2 cellular contexts compared by ENCODE assay signal in the genomic region with DNA sequence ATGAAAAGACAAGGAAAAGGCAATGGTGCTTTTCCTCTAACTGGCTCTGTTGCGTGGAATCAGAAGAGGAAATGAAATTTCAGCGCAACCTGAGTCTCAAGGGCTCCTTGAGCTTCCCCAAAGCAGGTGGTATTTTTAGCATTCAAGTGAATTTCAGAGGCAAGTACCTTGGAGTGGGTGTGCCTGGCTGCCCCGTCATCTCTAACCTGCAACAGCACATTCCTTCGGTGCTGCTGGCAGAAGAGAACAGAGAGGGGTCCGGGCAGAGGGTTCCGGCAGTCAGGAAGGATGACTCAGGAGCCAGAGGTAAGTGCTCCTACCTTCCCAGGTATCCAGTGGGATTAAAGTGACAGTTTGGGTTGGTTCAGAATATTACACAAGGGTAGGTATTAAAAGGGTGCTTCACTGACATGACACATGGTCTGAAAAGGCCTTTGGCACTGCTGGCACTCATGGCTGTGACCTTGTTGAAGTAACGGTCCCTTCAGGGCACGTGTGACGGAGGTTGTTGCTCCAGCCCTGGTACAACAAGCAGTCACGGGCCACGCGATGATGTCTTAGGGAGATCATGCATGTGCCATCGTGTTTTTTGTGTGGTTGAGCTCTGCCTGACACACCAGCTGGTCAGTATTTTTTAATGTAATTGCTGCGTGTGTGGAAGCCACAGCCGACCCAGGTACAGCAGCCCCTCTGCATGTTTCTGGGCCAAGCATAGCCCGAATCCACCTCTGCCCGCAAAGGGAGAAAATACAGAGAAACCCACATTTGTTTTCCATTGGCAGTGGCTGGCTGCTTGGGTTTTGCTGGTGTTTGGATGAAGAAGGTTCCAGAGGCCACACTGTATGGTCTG.
TF ChIP-seq lines count a peak whose summit lies in the region.

No MANE protein-coding gene starts in this region.

TF ChIP-seq in IMR-90, 13 proteins besides CTCF, POLR2A, EP300 and RAD21:
- TF ChIP-seq CHD1 (IDR thresholded peaks at IDR 0.05; ENCODE audit: low read depth, low read length) (no peak), MAZ (IDR thresholded peaks at IDR 0.05; ENCODE audit: borderline replicate concordance, low read depth, low read length) (no peak), MAFK (IDR thresholded peaks at IDR 0.05; ENCODE audit: low read depth, low read length) (no peak), NFE2L2 (IDR thresholded peaks at IDR 0.05; ENCODE audit: low read depth, low read length) (no peak), RFX5 (IDR thresholded peaks at IDR 0.05; ENCODE audit: low read depth, low read length) (no peak), FOS (IDR thresholded peaks at IDR 0.05; ENCODE audit: low read depth, low read length) (no peak), BHLHE40 (IDR thresholded peaks at IDR 0.05; ENCODE audit: low read depth, low read length) (no peak), MXI1 (IDR thresholded peaks at IDR 0.05; ENCODE audit: borderline replicate concordance, low read depth, low read length) (no peak), RCOR1 (IDR thresholded peaks at IDR 0.05; ENCODE audit: insufficient replicate concordance, low read length) (no peak), SMC3 (IDR thresholded peaks at IDR 0.05; ENCODE audit: low read depth, low read length) (no peak)
- TF ChIP-seq, protein P1, sequence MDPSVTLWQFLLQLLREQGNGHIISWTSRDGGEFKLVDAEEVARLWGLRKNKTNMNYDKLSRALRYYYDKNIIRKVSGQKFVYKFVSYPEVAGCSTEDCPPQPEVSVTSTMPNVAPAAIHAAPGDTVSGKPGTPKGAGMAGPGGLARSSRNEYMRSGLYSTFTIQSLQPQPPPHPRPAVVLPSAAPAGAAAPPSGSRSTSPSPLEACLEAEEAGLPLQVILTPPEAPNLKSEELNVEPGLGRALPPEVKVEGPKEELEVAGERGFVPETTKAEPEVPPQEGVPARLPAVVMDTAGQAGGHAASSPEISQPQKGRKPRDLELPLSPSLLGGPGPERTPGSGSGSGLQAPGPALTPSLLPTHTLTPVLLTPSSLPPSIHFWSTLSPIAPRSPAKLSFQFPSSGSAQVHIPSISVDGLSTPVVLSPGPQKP (IDR thresholded peaks at IDR 0.05; ENCODE audit: borderline replicate concordance, low read depth, low read length) = no peak

TF ChIP-seq in WTC11, 78 proteins besides CTCF, POLR2A, EP300 and RAD21:
- TF ChIP-seq OVOL2 (CRISPR knock-in tag; IDR thresholded peaks at IDR 0.05; ENCODE audit: borderline replicate concordance) = no peak
- TF ChIP-seq, protein P2, sequence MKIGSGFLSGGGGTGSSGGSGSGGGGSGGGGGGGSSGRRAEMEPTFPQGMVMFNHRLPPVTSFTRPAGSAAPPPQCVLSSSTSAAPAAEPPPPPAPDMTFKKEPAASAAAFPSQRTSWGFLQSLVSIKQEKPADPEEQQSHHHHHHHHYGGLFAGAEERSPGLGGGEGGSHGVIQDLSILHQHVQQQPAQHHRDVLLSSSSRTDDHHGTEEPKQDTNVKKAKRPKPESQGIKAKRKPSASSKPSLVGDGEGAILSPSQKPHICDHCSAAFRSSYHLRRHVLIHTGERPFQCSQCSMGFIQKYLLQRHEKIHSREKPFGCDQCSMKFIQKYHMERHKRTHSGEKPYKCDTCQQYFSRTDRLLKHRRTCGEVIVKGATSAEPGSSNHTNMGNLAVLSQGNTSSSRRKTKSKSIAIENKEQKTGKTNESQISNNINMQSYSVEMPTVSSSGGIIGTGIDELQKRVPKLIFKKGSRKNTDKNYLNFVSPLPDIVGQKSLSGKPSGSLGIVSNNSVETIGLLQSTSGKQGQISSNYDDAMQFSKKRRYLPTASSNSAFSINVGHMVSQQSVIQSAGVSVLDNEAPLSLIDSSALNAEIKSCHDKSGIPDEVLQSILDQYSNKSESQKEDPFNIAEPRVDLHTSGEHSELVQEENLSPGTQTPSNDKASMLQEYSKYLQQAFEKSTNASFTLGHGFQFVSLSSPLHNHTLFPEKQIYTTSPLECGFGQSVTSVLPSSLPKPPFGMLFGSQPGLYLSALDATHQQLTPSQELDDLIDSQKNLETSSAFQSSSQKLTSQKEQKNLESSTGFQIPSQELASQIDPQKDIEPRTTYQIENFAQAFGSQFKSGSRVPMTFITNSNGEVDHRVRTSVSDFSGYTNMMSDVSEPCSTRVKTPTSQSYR (CRISPR knock-in tag; IDR thresholded peaks at IDR 0.05) = no peak
- TF ChIP-seq, protein P3, sequence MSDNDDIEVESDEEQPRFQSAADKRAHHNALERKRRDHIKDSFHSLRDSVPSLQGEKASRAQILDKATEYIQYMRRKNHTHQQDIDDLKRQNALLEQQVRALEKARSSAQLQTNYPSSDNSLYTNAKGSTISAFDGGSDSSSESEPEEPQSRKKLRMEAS (CRISPR knock-in tag; IDR thresholded peaks at IDR 0.05) = no peak
- TF ChIP-seq JUN (CRISPR knock-in tag; IDR thresholded peaks at IDR 0.05) = no peak
- no peak for TF ChIP-seq ZBTB43 (CRISPR knock-in tag; IDR thresholded peaks at IDR 0.05)
